ENCODE assay signal across 17 cellular contexts in the genomic region with DNA sequence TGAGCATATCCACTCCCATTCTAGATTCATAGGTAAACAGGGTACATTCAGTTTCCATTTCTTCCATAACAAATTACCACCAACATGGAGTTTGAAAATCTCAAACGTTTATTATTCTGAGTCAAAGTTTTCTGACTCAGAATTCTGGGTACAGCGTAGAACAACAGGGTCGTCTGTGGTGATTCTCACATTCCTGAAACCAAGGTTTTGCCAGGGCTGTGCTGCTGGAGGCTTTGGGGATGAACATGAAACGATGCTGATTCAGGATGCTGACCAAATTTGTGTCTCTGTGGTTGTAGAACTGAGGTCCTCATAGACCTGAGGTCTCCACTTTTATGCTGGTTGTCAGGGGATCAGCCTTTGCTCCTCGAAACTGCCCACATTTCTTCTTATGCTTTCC.
DNase-seq lines count a peak whose midpoint lies in the region; ATAC-seq and TF ChIP-seq lines count a peak whose summit lies in the region.
"Had no signal": no experiment of that assay in that cellular context is flagged by ENCODE, and none has a peak within 500 bp of the region (broad histone marks: within the 10 kb centered on the region; RNA-seq: fewer than 3 reads in every experiment).

No MANE protein-coding gene starts in this region.

- H3K27me3 Mint-ChIP-seq in activated CD8-positive, alpha-beta T cell treated with anti-CD3 and anti-CD28 coated beads for 36 hours: no peaks in the 10 kb centered on the region

- no peak overlapping the region for H3K27ac Mint-ChIP-seq in activated CD8-positive, alpha-beta T cell treated with anti-CD3 and anti-CD28 coated beads for 36 hours
- H3K27ac Mint-ChIP-seq: H9 had no signal

- in situ Hi-C loops in astrocyte of the spinal cord (cut with HindIII; ENCODE audit: low sequenced_read_pairs): no loop called here

- intact Hi-C loops in activated CD8-positive, alpha-beta T cell treated with anti-CD3 and anti-CD28 coated beads for 36 hours (cut with micrococcal nuclease): no loop called here

- H3K9me3 Mint-ChIP-seq in activated CD8-positive, alpha-beta T cell treated with anti-CD3 and anti-CD28 coated beads for 36 hours: no peaks in the 10 kb centered on the region
- H3K9me3 Mint-ChIP-seq: CD8-positive, alpha-beta memory T cell; H9 had no signal

- H3K4me3 ChIP-seq in astrocyte of the spinal cord (ENCODE audit: low read depth, low read length) (no peak overlapping the region), skeletal muscle cell (ENCODE audit: low read depth, low read length) (no peak overlapping the region)
- H3K4me3 ChIP-seq: BLaER1, Peyer's patch had no signal

- TF ChIP-seq CTCF in astrocyte of the spinal cord (IDR thresholded peaks at IDR 0.05; ENCODE audit: low read depth, low read length): no peak
- TF ChIP-seq CTCF in activated CD8-positive, alpha-beta T cell treated with anti-CD3 and anti-CD28 coated beads for 36 hours (IDR thresholded peaks at IDR 0.05): no peak

- no peak for ATAC-seq in activated CD8-positive, alpha-beta T cell treated with anti-CD3 and anti-CD28 coated beads for 36 hours
- ATAC-seq: SK-N-SH treated with all-trans-retinoic acid at 6 μM for 48 hours had no signal

- H3K4me3 Mint-ChIP-seq in activated CD8-positive, alpha-beta T cell treated with anti-CD3 and anti-CD28 coated beads for 36 hours: no peak overlapping the region
- H3K4me3 Mint-ChIP-seq: CD8-positive, alpha-beta memory T cell; H9 had no signal

- CTCF ChIA-PET in activated CD8-positive, alpha-beta T cell treated with anti-CD3 and anti-CD28 coated beads for 36 hours (lab: Charles Lee): no interaction called here

- POLR2A ChIA-PET in activated CD8-positive, alpha-beta T cell treated with anti-CD3 and anti-CD28 coated beads for 36 hours (lab: Charles Lee): no interaction called here

- DNase-seq in ELR (ENCODE audit: low read depth) (peak; percentile 43), LHCN-M2 (ENCODE audit: low read depth) (peak; percentile 87), astrocyte of the spinal cord (ENCODE audit: low read depth, low spot score) (peak; percentile 59), skeletal muscle cell (ENCODE audit: low read depth) (peak; percentile 44), glomerular visceral epithelial cell (ENCODE audit: extremely low spot score) (no peak), OCI-M1 (lab: John Stamatoyannopoulos, UW) (no peak)
- DNase-seq in activated CD8-positive, alpha-beta T cell treated with anti-CD3 and anti-CD28 coated beads for 36 hours: no peak
- DNase-seq: CD8-positive, alpha-beta memory T cell; H9; NCI-H1048; NCI-H1694 treated with DMSO at 0.1 percent for 48 hours; NCI-H446; NCI-H774; Peyer's patch; Right ventricle myocardium superior had no signal

- no peaks in the 10 kb centered on the region for H3K36me3 Mint-ChIP-seq in activated CD8-positive, alpha-beta T cell treated with anti-CD3 and anti-CD28 coated beads for 36 hours (ENCODE audit: low read depth)

- peaks cover 24% of the 10 kb centered on the region for H3K4me1 Mint-ChIP-seq in activated CD8-positive, alpha-beta T cell treated with anti-CD3 and anti-CD28 coated beads for 36 hours (ENCODE audit: low read depth)

Comparison
In these comparisons a context has a peak if more than half of its experiments do, and no peak if none do; other contexts are left out.
1. DNase-seq: peak in ELR (single experiment), LHCN-M2 (single experiment), astrocyte of the spinal cord (single experiment) and skeletal muscle cell (single experiment); none in glomerular visceral epithelial cell (single experiment), OCI-M1 (single experiment) and activated CD8-positive, alpha-beta T cell treated with anti-CD3 and anti-CD28 coated beads for 36 hours (single experiment).